In genomic region chr7:107932851-107933250, GRCh38 we compare ENCODE assay signal across 18 cellular contexts. TPM values are rescaled to one million over a fixed set of nuclear protein-coding genes. Genes with fewer than 3 reads are reported as not detected.
DNase-seq lines count a peak whose midpoint lies in the region; ATAC-seq and TF ChIP-seq lines count a peak whose summit lies in the region.
"Had no signal": no experiment of that assay in that cellular context is flagged by ENCODE, and none has a peak within 500 bp of the region (broad histone marks: within the 10 kb centered on the region; RNA-seq: fewer than 3 reads in every experiment).

No MANE protein-coding gene starts in this region.

- H3K23ac ChIP-seq in neuronal stem cell (ENCODE audit: low read depth, low read length, poor library complexity), result no peak overlapping the region

- ATAC-seq in WTC11, result peak; percentile 78
- ATAC-seq in GM21717 (IDR thresholded peaks at IDR 0.05; ENCODE audit: unreplicated experiment), result no peak
- ATAC-seq: naive thymus-derived CD8-positive, alpha-beta T cell had no signal

- CTCF ChIA-PET in WTC11 (lab: Charles Lee), result interaction anchor here (1.3 to 1.9 kb wide), 4 partner anchors 53 to 213 kb away, joined by 3 to 5 read pairs (median 4); no protein-coding TSS in a partner anchor

- no peak overlapping the region for H2BK12ac ChIP-seq in neuronal stem cell (ENCODE audit: low read length)

- peak overlapping the region; percentile 97 for H3K27ac Mint-ChIP-seq in WTC11
- H3K27ac Mint-ChIP-seq: activated naive CD4-positive, alpha-beta T cell treated with anti-CD3 and anti-CD28 coated beads for 36 hours had no signal

- H4K8ac ChIP-seq in neuronal stem cell (ENCODE audit: low read depth, low read length), result no peak overlapping the region

- peak overlapping the region; percentile 48 for H3K4me3 Mint-ChIP-seq in WTC11
- H3K4me3 Mint-ChIP-seq: activated naive CD4-positive, alpha-beta T cell treated with anti-CD3 and anti-CD28 coated beads for 36 hours; CD14-positive monocyte had no signal

- H3K4me1 ChIP-seq in neuronal stem cell (ENCODE audit: control insufficient read depth in 2 of 2, insufficient read depth in 1 of 2, low read depth in 1 of 2, low read length in 2 of 2) (peaks cover 13 to 16% of the 10 kb centered on the region in 2 donors), ascending aorta (no peaks in the 10 kb centered on the region)

- peaks cover 42% of the 10 kb centered on the region for H3K36me3 Mint-ChIP-seq in WTC11

- no peak overlapping the region for H2AK5ac ChIP-seq in neuronal stem cell (ENCODE audit: low read depth, low read length)

- POLR2A ChIA-PET in WTC11 (lab: Charles Lee), result interaction anchor here (1.4 kb wide), 1 partner anchor 21 kb away, joined by 3 read pairs; no protein-coding TSS in a partner anchor

- H2BK5ac ChIP-seq in neuronal stem cell (ENCODE audit: low read length), result no peak overlapping the region

- H3K79me1 ChIP-seq in neuronal stem cell (ENCODE audit: low read depth, low read length), result no peaks in the 10 kb centered on the region

- H3K27me3 ChIP-seq in H7 (ENCODE audit: control insufficient read depth, insufficient read depth, low read length) (no peaks in the 10 kb centered on the region; the same call in 1 of the 2 replicates), neuronal stem cell (ENCODE audit: control insufficient read depth in 3 of 3, insufficient read depth in 3 of 3, low read depth in 1 of 3, low read length in 3 of 3) (no peaks in the 10 kb centered on the region), ascending aorta (no peaks in the 10 kb centered on the region)

- H3K4me1 Mint-ChIP-seq in WTC11, result peaks cover 65% of the 10 kb centered on the region
- H3K4me1 Mint-ChIP-seq: CD14-positive monocyte had no signal

- no peak overlapping the region for H3K14ac ChIP-seq in neuronal stem cell (ENCODE audit: low read length)

- no CpG with 5 or more reads among the region's 1 CpG for WGBS in neuronal stem cell (ENCODE audit: extremely low coverage in 2 of 2, insufficient read length in 2 of 2, insufficient replicate concordance in 1 of 2), 2 donors

- H3K9ac ChIP-seq in neuronal stem cell (ENCODE audit: low read depth, low read length, poor library complexity), result no peak overlapping the region

- no peak overlapping the region for H3K4ac ChIP-seq in neuronal stem cell (ENCODE audit: low read length)

- H3K9me3 ChIP-seq in neuronal stem cell (replicated peaks in 1 of 2; ENCODE audit: control insufficient read depth in 2 of 2, insufficient read depth in 1 of 2, low read depth in 1 of 2, low read length in 2 of 2), result no peaks in the 10 kb centered on the region
- H3K9me3 ChIP-seq in ascending aorta, result no peaks in the 10 kb centered on the region
- H3K9me3 ChIP-seq: thoracic aorta had no signal

- TF ChIP-seq CTCF in WTC11 (IDR thresholded peaks at IDR 0.05), result no peak
- TF ChIP-seq CTCF in ascending aorta (IDR thresholded peaks at IDR 0.05), result no peak

- H3K27me3 Mint-ChIP-seq in WTC11 (ENCODE audit: low read depth), result peaks cover 15% of the 10 kb centered on the region
- H3K27me3 Mint-ChIP-seq: naive thymus-derived CD8-positive, alpha-beta T cell had no signal

- no peak overlapping the region for H2AFZ ChIP-seq in neuronal stem cell (ENCODE audit: low read length)

- H3K9me3 Mint-ChIP-seq in WTC11, result no peaks in the 10 kb centered on the region
- H3K9me3 Mint-ChIP-seq: activated naive CD4-positive, alpha-beta T cell treated with anti-CD3 and anti-CD28 coated beads for 36 hours; CD14-positive monocyte; naive thymus-derived CD8-positive, alpha-beta T cell had no signal

- H2BK15ac ChIP-seq in neuronal stem cell (ENCODE audit: low read length), result no peak overlapping the region

- H3K4me2 ChIP-seq in neuronal stem cell (ENCODE audit: insufficient read depth, low read length, poor library complexity, severe bottlenecking), result no peak overlapping the region

- no peak overlapping the region for H4K91ac ChIP-seq in neuronal stem cell (ENCODE audit: low read depth, low read length, poor library complexity)

- DNase-seq in H7, result peak; percentile 34
- DNase-seq in WTC11 (ENCODE audit: low spot score), result no peak
- DNase-seq in iPS DF 4.7 (ENCODE audit: extremely low read depth, low spot score), result peak; percentile 82
- DNase-seq in neuronal stem cell (ENCODE audit: low spot score), result no peak
- DNase-seq in activated CD4-positive, alpha-beta T cell treated with anti-CD3 and anti-CD28 coated beads for 48 hours, result no peak
- no peak for DNase-seq in ascending aorta (ENCODE audit: low spot score in 2 of 2)
- no peak for DNase-seq in medulla oblongata (ENCODE audit: extremely low spot score)
- DNase-seq: ACHN; activated CD4-positive, alpha-beta T cell treated with anti-CD3 and anti-CD28 coated beads, Interleukin-2, amount 50 U/mL, for 1 hour; activated naive CD4-positive, alpha-beta T cell treated with anti-CD3 and anti-CD28 coated beads for 36 hours; foreskin fibroblast; naive thymus-derived CD8-positive, alpha-beta T cell; NCI-H187; NCI-H446 treated with DMSO at 0.1 percent for 48 hours; RPMI8226 had no signal

- intact Hi-C loops in ascending aorta (cut with DNase I), result no loop called here

- H3K36me3 ChIP-seq in H7 (replicated peaks; ENCODE audit: control insufficient read depth, insufficient read depth, low read length) (no peaks in the 10 kb centered on the region; the same call in none of the 2 replicates), neuronal stem cell (replicated peaks in 1 of 2; ENCODE audit: control insufficient read depth in 2 of 2, insufficient read depth in 2 of 2, low read length in 2 of 2) (peaks cover 10 to 83% of the 10 kb centered on the region in 2 donors), ascending aorta (peaks cover 42 to 92% of the 10 kb centered on the region in 2 donors)

- H3K4me3 ChIP-seq in H7 (ENCODE audit: insufficient read depth, low read depth, low read length), result no peak overlapping the region
- no peak overlapping the region for H3K4me3 ChIP-seq in neuronal stem cell (ENCODE audit: low read length in 2 of 2)
- H3K4me3 ChIP-seq in ascending aorta, result no peak overlapping the region
- H3K4me3 ChIP-seq: thoracic aorta had no signal

- H3K27ac ChIP-seq in neuronal stem cell (replicated peaks; ENCODE audit: low read length) (peak overlapping the region; percentile 40), ascending aorta (no peak overlapping the region)
- H3K27ac ChIP-seq: thoracic aorta had no signal

- no peak overlapping the region for H2BK120ac ChIP-seq in neuronal stem cell (ENCODE audit: low read depth, low read length)

- H3K18ac ChIP-seq in neuronal stem cell (ENCODE audit: low read length), result no peak overlapping the region

TF ChIP-seq in WTC11, 78 proteins besides CTCF, POLR2A, EP300 and RAD21:
- no peak for TF ChIP-seq ZBTB21 (CRISPR knock-in tag; IDR thresholded peaks at IDR 0.05; ENCODE audit: borderline replicate concordance)
- TF ChIP-seq TEAD1 (CRISPR knock-in tag; IDR thresholded peaks at IDR 0.05), result peak; percentile 74; the same call in 1 of the 2 replicates

RNA-seq across cellular contexts. Expression of gene DLD, which starts 41.9 kb away (rescaled TPM):
- 58.5 and 65.1 TPM in 2 replicates for total RNA-seq in H7 (2014; rRNA removed; shearing (Covaris generic))
- total RNA-seq in WTC11 (2021), result 72.1 to 79.9 TPM (median 75.6 TPM) in 3 replicates
- polyA plus RNA-seq in neuronal stem cell (2013, experiment 1 of 2), result 92.1 TPM
- polyA plus RNA-seq in neuronal stem cell (2013, experiment 2 of 2), result 90.9 TPM
- 19.2 TPM for total RNA-seq in ascending aorta

Comparison
In these comparisons a context has a peak if more than half of its experiments do, and no peak if none do; other contexts are left out.
1. DNase-seq: peak in H7 (single experiment) and iPS DF 4.7 (single experiment); none in WTC11 (single experiment), neuronal stem cell (single experiment), activated CD4-positive, alpha-beta T cell treated with anti-CD3 and anti-CD28 coated beads for 48 hours (single experiment), ascending aorta (0 of 2) and medulla oblongata (single experiment).